15 cellular contexts compared by ENCODE assay signal in genomic region chr1:93705897-93706500, GRCh38. TPM values are rescaled to one million over a fixed set of nuclear protein-coding genes. Genes with fewer than 3 reads are reported as not detected.
DNase-seq lines count a peak whose midpoint lies in the region; ATAC-seq, FAIRE-seq and TF ChIP-seq lines count a peak whose summit lies in the region.
"Had no signal": no experiment of that assay in that cellular context is flagged by ENCODE, and none has a peak within 500 bp of the region (broad histone marks: within the 10 kb centered on the region; RNA-seq: fewer than 3 reads in every experiment).

No MANE protein-coding gene starts in this region.

- H3K27me3 Mint-ChIP-seq in naive thymus-derived CD4-positive, alpha-beta T cell = peaks cover 0 to 4% (median 0%) of the 10 kb centered on the region in 5 donors

- CTCF ChIA-PET in HEK293 (lab: Yijun Ruan, JAX) = interaction anchor here (0.6 to 1.0 kb wide), 3 partner anchors 10 to 95 kb away, joined by 3 to 4 read pairs (median 3); no protein-coding TSS in a partner anchor
- CTCF ChIA-PET in RWPE1 (lab: Yijun Ruan, JAX) = interaction anchor here (0.9 to 1.5 kb wide), 3 partner anchors 36 to 108 kb away, joined by 3 to 5 read pairs (median 4); no protein-coding TSS in a partner anchor
- CTCF ChIA-PET in naive thymus-derived CD4-positive, alpha-beta T cell (lab: Charles Lee) = no interaction called here

- no peak for ATAC-seq in naive thymus-derived CD4-positive, alpha-beta T cell
- no peak for ATAC-seq in GM21381 (IDR thresholded peaks at IDR 0.05; ENCODE audit: unreplicated experiment)
- ATAC-seq: left ventricle myocardium superior; stimulated activated naive CD8-positive, alpha-beta T cell treated with anti-CD3 and anti-CD28 coated beads, Interleukin-15, Interleukin-2, amounts not matched to agents 100 U/mL and 50 U/mL, for 24 hours had no signal

- POLR2A ChIA-PET in HEK293 (lab: Yijun Ruan, JAX) (no interaction called here), RWPE1 (lab: Yijun Ruan, JAX; ENCODE audit: low non-redundant PET) (interaction anchor here (0.6 to 0.9 kb wide), 3 partner anchors 12 to 140 kb away, joined by 3 to 7 read pairs (median 3); no protein-coding TSS in a partner anchor)
- POLR2A ChIA-PET in naive thymus-derived CD4-positive, alpha-beta T cell (lab: Charles Lee) = no interaction called here

- H3K27ac ChIP-seq in HEK293 (ENCODE audit: extremely low read depth, low read depth, low read length) (no peak overlapping the region), RWPE1 (peak overlapping the region; percentile 63), keratinocyte (ENCODE audit: control insufficient read depth, insufficient read depth, low read length) (peak overlapping the region; percentile 8)
- no peak overlapping the region for H3K27ac ChIP-seq in naive thymus-derived CD4-positive, alpha-beta T cell (ENCODE audit: low read depth, low read length)
- H3K27ac ChIP-seq: C4-2B had no signal

- no peak overlapping the region for H3K9ac ChIP-seq in keratinocyte (ENCODE audit: control insufficient read depth, extremely low read depth, insufficient read depth, low read length)

- peak; percentile 69 for FAIRE-seq in keratinocyte (lab: Jason Lieb, UNC)

- peaks cover 4 to 25% (median 18%) of the 10 kb centered on the region in 7 donors for H3K4me1 Mint-ChIP-seq in naive thymus-derived CD4-positive, alpha-beta T cell

- intact Hi-C loops in naive thymus-derived CD4-positive, alpha-beta T cell (cut with micrococcal nuclease) = no loop called here

- H3K27me3 ChIP-seq in GM06990 (replicated peaks; ENCODE audit: control insufficient read depth, insufficient read depth, low read length) (no peaks in the 10 kb centered on the region), keratinocyte (ENCODE audit: control insufficient read depth, extremely low read depth, insufficient read depth, low read length) (no peaks in the 10 kb centered on the region)
- no peaks in the 10 kb centered on the region for H3K27me3 ChIP-seq in naive thymus-derived CD4-positive, alpha-beta T cell (ENCODE audit: control insufficient read depth in 2 of 2, insufficient read depth in 2 of 2, low read length in 2 of 2)

- no peak overlapping the region for H2AFZ ChIP-seq in keratinocyte (ENCODE audit: control insufficient read depth, low read length)

- no peaks in the 10 kb centered on the region for H3K36me3 ChIP-seq in GM06990 (ENCODE audit: control insufficient read depth, insufficient read depth, low read length)
- no peaks in the 10 kb centered on the region for H3K36me3 ChIP-seq in HEK293 (ENCODE audit: control insufficient read depth in 2 of 2, insufficient read depth in 1 of 2, low read length in 2 of 2)
- no peaks in the 10 kb centered on the region for H3K36me3 ChIP-seq in keratinocyte (ENCODE audit: control insufficient read depth in 2 of 2, extremely low read depth in 1 of 2, insufficient read depth in 2 of 2, low read length in 2 of 2)
- no peaks in the 10 kb centered on the region for H3K36me3 ChIP-seq in naive thymus-derived CD4-positive, alpha-beta T cell (ENCODE audit: control insufficient read depth in 2 of 3, insufficient read depth in 3 of 3, low read length in 3 of 3)

- peaks cover 10% of the 10 kb centered on the region; the same call in 1 of the 2 replicates for H3K4me1 ChIP-seq in HEK293 (ENCODE audit: control insufficient read depth, insufficient read depth, low read length)
- H3K4me1 ChIP-seq in keratinocyte (ENCODE audit: control insufficient read depth, extremely low read depth, insufficient read depth, low read length) = peaks cover 51% of the 10 kb centered on the region
- H3K4me1 ChIP-seq in naive thymus-derived CD4-positive, alpha-beta T cell (ENCODE audit: control insufficient read depth in 2 of 2, insufficient read depth in 2 of 2, low read length in 2 of 2) = peaks cover 0 to 3% of the 10 kb centered on the region in 2 donors

- no peaks in the 10 kb centered on the region for H3K9me1 ChIP-seq in keratinocyte (ENCODE audit: control insufficient read depth, extremely low read depth, insufficient read depth, low read length)

- no peak for DNase-seq in GM06990 (ENCODE audit: extremely low read depth, insufficient read length)
- peak; percentile 19 for DNase-seq in RWPE1 (ENCODE audit: low spot score)
- no peak for DNase-seq in keratinocyte (ENCODE audit: low read depth, low spot score)
- no peak for DNase-seq in naive thymus-derived CD4-positive, alpha-beta T cell
- DNase-seq in stimulated activated CD4-positive, alpha-beta T cell treated with anti-CD3 and anti-CD28 coated beads, Interleukin-4, amount 100 ng/mL, for 4 hours = no peak
- DNase-seq in GM13977 (ENCODE audit: low spot score) = no peak
- DNase-seq: activated CD4-positive, CD25-positive, alpha-beta regulatory T cell; activated naive CD4-positive, alpha-beta T cell treated with Interleukin-2 at 50 U/mL for 16 hours; left ventricle myocardium superior; NCI-H146; NCI-H524; stimulated activated naive CD8-positive, alpha-beta T cell treated with anti-CD3 and anti-CD28 coated beads, Interleukin-15, Interleukin-2, amounts not matched to agents 100 U/mL and 50 U/mL, for 24 hours had no signal

- no peaks in the 10 kb centered on the region for H3K79me2 ChIP-seq in keratinocyte (ENCODE audit: control insufficient read depth, insufficient read depth, low read length)

- H3K4me3 Mint-ChIP-seq in naive thymus-derived CD4-positive, alpha-beta T cell = no peak overlapping the region

- no peak overlapping the region for H3K27ac Mint-ChIP-seq in naive thymus-derived CD4-positive, alpha-beta T cell

- no peaks in the 10 kb centered on the region for H3K36me3 Mint-ChIP-seq in naive thymus-derived CD4-positive, alpha-beta T cell

- H3K9me3 Mint-ChIP-seq in naive thymus-derived CD4-positive, alpha-beta T cell = no peaks in the 10 kb centered on the region

- H3K9me3 ChIP-seq in HEK293 (ENCODE audit: control insufficient read depth, insufficient read depth, low read depth, low read length) (no peaks in the 10 kb centered on the region), keratinocyte (ENCODE audit: control insufficient read depth, low read depth, low read length) (no peaks in the 10 kb centered on the region)
- no peaks in the 10 kb centered on the region for H3K9me3 ChIP-seq in naive thymus-derived CD4-positive, alpha-beta T cell (ENCODE audit: control insufficient read depth in 2 of 3, low read length in 3 of 3)

- dilution Hi-C loops in keratinocyte (cut with MboI; ENCODE audit: extremely low pct_ligation_motif_present, low sequenced_read_pairs) = no loop called here

- no peak overlapping the region for H3K4me2 ChIP-seq in keratinocyte (ENCODE audit: control insufficient read depth, extremely low read depth, insufficient read depth, low read depth, low read length)

- H4K20me1 ChIP-seq in keratinocyte (ENCODE audit: control insufficient read depth, extremely low read depth, insufficient read depth, low read length) = no peaks in the 10 kb centered on the region

- in situ Hi-C loops in GM13977 (cut with MboI; ENCODE audit: low pct_unique_long_range_greater_than_20kb, low sequenced_read_pairs, unreplicated experiment) = no loop called here

- TF ChIP-seq CTCF in GM06990 (IDR thresholded peaks at IDR 0.05; ENCODE audit: insufficient read depth, low read length, poor library complexity, severe bottlenecking) = peak; percentile 8
- no peak for TF ChIP-seq CTCF in HEK293 (tag by site-specific recombination; IDR thresholded peaks at IDR 0.05)
- no peak for TF ChIP-seq CTCF in RWPE1 (conservative IDR thresholded peaks at IDR 0.05; ENCODE audit: low read depth)
- TF ChIP-seq CTCF in keratinocyte (optimal IDR thresholded peaks at IDR 0.05 in 1 of 3, IDR thresholded peaks at IDR 0.05 in 1 of 3, conservative IDR thresholded peaks at IDR 0.05 in 1 of 3; ENCODE audit: extremely low read depth in 1 of 3, insufficient read depth in 2 of 3, low read length in 3 of 3) = peak in 1 of 3 experiments; percentile 9
- TF ChIP-seq CTCF in GM13977 (IDR thresholded peaks at IDR 0.05; ENCODE audit: extremely low read depth, insufficient read depth, missing control alignments) = no peak

- H3K4me3 ChIP-seq in GM06990 (replicated peaks; ENCODE audit: low read depth, low read length) = no peak overlapping the region
- H3K4me3 ChIP-seq in HEK293 (ENCODE audit: low read depth, low read length) = no peak overlapping the region
- H3K4me3 ChIP-seq in keratinocyte (ENCODE audit: control insufficient read depth in 2 of 3, extremely low read depth in 1 of 3, insufficient read depth in 2 of 3, low read depth in 1 of 3, low read length in 3 of 3) = no peak overlapping the region
- no peak overlapping the region for H3K4me3 ChIP-seq in naive thymus-derived CD4-positive, alpha-beta T cell (ENCODE audit: low read length)

TF ChIP-seq in HEK293, 187 proteins besides CTCF, POLR2A, EP300 and RAD21 (continues in another document):
- no peak for TF ChIP-seq ZNF701 (tag by site-specific recombination; IDR thresholded peaks at IDR 0.05)
- no peak for TF ChIP-seq TRIM28 (IDR thresholded peaks at IDR 0.05; ENCODE audit: borderline replicate concordance, low read length)
- TF ChIP-seq ZNF354C (tag by site-specific recombination; IDR thresholded peaks at IDR 0.05; ENCODE audit: borderline replicate concordance, low read depth) = no peak
- TF ChIP-seq PRDM1 (tag by site-specific recombination; IDR thresholded peaks at IDR 0.05) = no peak
- TF ChIP-seq ZBTB6 (tag by site-specific recombination; IDR thresholded peaks at IDR 0.05) = 0 out of 2 replicates have a peak, but pooled peaks have one; percentile 36
- TF ChIP-seq ZNF132 (tag by site-specific recombination; IDR thresholded peaks at IDR 0.05; ENCODE audit: borderline replicate concordance) = no peak

RNA-seq across cellular contexts. Expression of gene BCAR3, which starts 24.4 kb away (rescaled TPM):
- 51.2 to 95.4 TPM (median 77.2 TPM) in 3 replicates for polyA plus RNA-seq in keratinocyte
- 38.7 TPM for polyA plus RNA-seq in keratinocyte (2011; ENCODE audit: low read depth)
- 67.5 and 68.4 TPM in 2 replicates for polyA plus RNA-seq in keratinocyte (2011; cell fraction: cytosol; rRNA removed)
- 113 and 127 TPM in 2 replicates for polyA plus RNA-seq in keratinocyte (2011; cell fraction: nucleus; rRNA removed)
- 50.7 and 81.5 TPM in 2 replicates for polyA plus RNA-seq in keratinocyte (2012; ENCODE audit: low replicate concordance)
- 46.0 to 84.4 TPM (median 64.1 TPM) in 3 replicates for polyA minus RNA-seq in keratinocyte
- 90.7 TPM for polyA minus RNA-seq in keratinocyte (2011; cell fraction: cytosol; rRNA and poly(A)+ RNA removed)
- 83.5 and 121 TPM in 2 replicates for polyA minus RNA-seq in keratinocyte (2011; cell fraction: nucleus; rRNA and poly(A)+ RNA removed)
- 1 to 10 TPM in 1 of 5 experiments, under 1 TPM in 4; 0.75 to 1.7 (median 0.85) TPM for total RNA-seq in naive thymus-derived CD4-positive, alpha-beta T cell
- under 1 TPM; 0.22 to 0.31 TPM for polyA plus RNA-seq in naive thymus-derived CD4-positive, alpha-beta T cell

Comparison
In these comparisons a context has a peak if more than half of its experiments do, and no peak if none do; other contexts are left out.
1. H3K27ac ChIP-seq: peak in RWPE1 (single experiment) and keratinocyte (single experiment); none in HEK293 (single experiment) and naive thymus-derived CD4-positive, alpha-beta T cell (single experiment).
2. RNA of gene BCAR3, which starts 24.4 kb away (polyA plus RNA-seq): 38.7 to 127 TPM in keratinocyte; 0.22 to 0.31 TPM in naive thymus-derived CD4-positive, alpha-beta T cell; every median in the first group is over 10 times any median in the second.